Comparison of ENCODE assay signal across 28 cellular contexts in the genomic region with DNA sequence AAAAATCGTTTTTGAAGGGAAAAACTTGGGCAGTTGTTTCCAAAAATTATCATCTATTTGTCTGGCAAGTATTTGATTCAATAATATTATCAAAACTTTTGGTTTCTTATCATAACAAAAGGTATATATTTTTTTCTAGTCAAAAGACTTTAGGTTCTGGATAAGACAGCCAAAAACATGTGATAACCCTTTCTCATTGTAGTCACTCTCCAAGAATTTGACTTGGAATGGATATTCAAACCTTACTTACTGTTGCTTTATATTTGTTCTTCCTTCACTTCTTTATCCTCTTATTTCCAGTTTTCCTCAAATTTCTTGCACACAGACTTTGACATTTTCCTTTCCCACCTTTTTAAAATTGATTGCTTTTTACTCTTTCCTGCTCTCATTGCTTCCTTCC.
"Had no signal": no experiment of that assay in that cellular context is flagged by ENCODE, and none has a peak within 500 bp of the region (broad histone marks: within the 10 kb centered on the region; RNA-seq: fewer than 3 reads in every experiment).

No MANE protein-coding gene starts in this region.

- H3K9me3 Mint-ChIP-seq: activated naive CD4-positive, alpha-beta T cell treated with anti-CD3 and anti-CD28 coated beads, Interleukin-2, amount 50 U/mL, for 24 hours; dendritic cell treated with granulocyte-macrophage colony-stimulating factor and Interleukin-4, amounts not matched to agents 40 ng/mL and 50 ng/mL, for 4 days; memory B cell; stimulated activated naive B cell treated with anti-CD40 and anti-IgM and Interleukin-4, amounts not matched to agents 10 μg/mL and 1 μg/mL and 100 μg/mL, for 72 hours had no signal

- FAIRE-seq: endometrium, islet of Langerhans, small intestine, TTC549 had no signal

- H3K36me3 ChIP-seq: gastrocnemius medialis, right lobe of liver, transverse colon, uterus, WERI-Rb-1 had no signal

- H3K4me1 Mint-ChIP-seq: activated naive CD4-positive, alpha-beta T cell treated with anti-CD3 and anti-CD28 coated beads, Interleukin-2, amount 50 U/mL, for 24 hours; brain; memory B cell had no signal

- H3K27me3 Mint-ChIP-seq: brain; dendritic cell treated with granulocyte-macrophage colony-stimulating factor and Interleukin-4, amounts not matched to agents 40 ng/mL and 50 ng/mL, for 4 days had no signal

- H3K27ac Mint-ChIP-seq: activated CD4-positive, alpha-beta T cell treated with anti-CD3 and anti-CD28 coated beads, Interleukin-2, amount 10 ng/mL, durations not matched to agents 7 days and 5 days; activated CD8-positive, alpha-beta T cell treated with anti-CD3 and anti-CD28 coated beads, Interleukin-2, amount 10 ng/mL, durations not matched to agents 7 days and 5 days; activated naive CD4-positive, alpha-beta T cell treated with anti-CD3 and anti-CD28 coated beads, Interleukin-2, amount 50 U/mL, for 24 hours; activated T-helper 1 cell treated with anti-CD3 and anti-CD28 coated beads, Interleukin-12 subunit alpha, Interleukin-12 subunit beta, Interleukin-2, Interleukin-4 antibody, amounts not matched to agents 30 ng/mL and 10 ng/mL and 1 ng/mL, durations not matched to agents 14 hours and 24 hours and 36 hours; brain; dendritic cell treated with granulocyte-macrophage colony-stimulating factor and Interleukin-4, amounts not matched to agents 40 ng/mL and 50 ng/mL, for 4 days; memory B cell; stimulated activated naive B cell treated with anti-CD40 and anti-IgM and Interleukin-4, amounts not matched to agents 10 μg/mL and 1 μg/mL and 100 μg/mL, for 72 hours had no signal

- H3K4me1 ChIP-seq: gastrocnemius medialis, right lobe of liver, transverse colon, uterus had no signal

- ATAC-seq: activated CD8-positive, alpha-beta T cell treated with anti-CD3 and anti-CD28 coated beads, Interleukin-2, amount 10 ng/mL, durations not matched to agents 7 days and 5 days; gastrocnemius medialis; left cardiac atrium; right lobe of liver; stimulated activated naive B cell treated with anti-CD40 and anti-IgM and Interleukin-4, amounts not matched to agents 10 μg/mL and 1 μg/mL and 100 μg/mL, for 72 hours had no signal

- H3K4me3 Mint-ChIP-seq: activated CD4-positive, alpha-beta T cell treated with anti-CD3 and anti-CD28 coated beads, Interleukin-2, amount 10 ng/mL, durations not matched to agents 7 days and 5 days; activated CD8-positive, alpha-beta T cell treated with anti-CD3 and anti-CD28 coated beads, Interleukin-2, amount 10 ng/mL, durations not matched to agents 7 days and 5 days; activated naive CD4-positive, alpha-beta T cell treated with anti-CD3 and anti-CD28 coated beads, Interleukin-2, amount 50 U/mL, for 24 hours; activated T-helper 1 cell treated with anti-CD3 and anti-CD28 coated beads, Interleukin-12 subunit alpha, Interleukin-12 subunit beta, Interleukin-2, Interleukin-4 antibody, amounts not matched to agents 30 ng/mL and 10 ng/mL and 1 ng/mL, durations not matched to agents 14 hours and 24 hours and 36 hours; brain; dendritic cell treated with granulocyte-macrophage colony-stimulating factor and Interleukin-4, amounts not matched to agents 40 ng/mL and 50 ng/mL, for 4 days; memory B cell; stimulated activated naive B cell treated with anti-CD40 and anti-IgM and Interleukin-4, amounts not matched to agents 10 μg/mL and 1 μg/mL and 100 μg/mL, for 72 hours had no signal

- H3K27me3 ChIP-seq: gastrocnemius medialis, right lobe of liver, transverse colon, uterus had no signal

- H3K27ac ChIP-seq: gastrocnemius medialis, right lobe of liver, transverse colon, uterus, WERI-Rb-1 had no signal

- DNase-seq: activated CD4-positive, alpha-beta T cell treated with anti-CD3 and anti-CD28 coated beads, Interleukin-2, amount 10 ng/mL, durations not matched to agents 7 days and 5 days; activated CD4-positive, CD25-positive, alpha-beta regulatory T cell treated with anti-CD3 and anti-CD28 coated beads, Interleukin-2, amount 50 U/mL, for 72 hours; activated CD8-positive, alpha-beta T cell treated with anti-CD3 and anti-CD28 coated beads, Interleukin-2, amount 10 ng/mL, durations not matched to agents 7 days and 5 days; activated gamma-delta T cell; aorta; effector CD4-positive, alpha-beta T cell; gastrocnemius medialis; hypothalamus; left cardiac atrium; nucleus accumbens; posterior cingulate gyrus; right lobe of liver; small intestine; stimulated activated CD4-positive, alpha-beta T cell treated with anti-CD3 and anti-CD28 coated beads, Interleukin-15, amount 100 ng/mL, for 24 hours; stimulated activated CD4-positive, alpha-beta T cell treated with anti-CD3 and anti-CD28 coated beads, Interleukin-2, amount 100 ng/mL, for 48 hours; stimulated activated CD8-positive, alpha-beta memory T cell treated with anti-CD3 and anti-CD28 coated beads, Interleukin-4, amount 100 ng/mL, for 48 hours; stimulated activated naive B cell treated with anti-CD40 and anti-IgM and Interleukin-4, amounts not matched to agents 10 μg/mL and 1 μg/mL and 100 μg/mL, for 72 hours; transverse colon; uterus; WERI-Rb-1 had no signal

- H3K36me3 Mint-ChIP-seq: activated naive CD4-positive, alpha-beta T cell treated with anti-CD3 and anti-CD28 coated beads, Interleukin-2, amount 50 U/mL, for 24 hours; brain; memory B cell; stimulated activated naive B cell treated with anti-CD40 and anti-IgM and Interleukin-4, amounts not matched to agents 10 μg/mL and 1 μg/mL and 100 μg/mL, for 72 hours had no signal

- H3K4me3 ChIP-seq: gastrocnemius medialis, right lobe of liver, transverse colon, uterus had no signal

- H3K9me3 ChIP-seq: gastrocnemius medialis, right lobe of liver, transverse colon, uterus had no signal
